In genomic region chr1:6579374-6580118, GRCh38 we compare ENCODE assay signal across 1 cellular context.
TF ChIP-seq lines count a peak whose summit lies in the region.

ZBTB48 (plus strand) TSS chr1:6579994; CDS start chr1:6580610, 616 bp downstream.

TF ChIP-seq in HepG2, 621 proteins besides CTCF, POLR2A, EP300 and RAD21 (continued from another document and continues in another):
- TF ChIP-seq, protein P1, sequence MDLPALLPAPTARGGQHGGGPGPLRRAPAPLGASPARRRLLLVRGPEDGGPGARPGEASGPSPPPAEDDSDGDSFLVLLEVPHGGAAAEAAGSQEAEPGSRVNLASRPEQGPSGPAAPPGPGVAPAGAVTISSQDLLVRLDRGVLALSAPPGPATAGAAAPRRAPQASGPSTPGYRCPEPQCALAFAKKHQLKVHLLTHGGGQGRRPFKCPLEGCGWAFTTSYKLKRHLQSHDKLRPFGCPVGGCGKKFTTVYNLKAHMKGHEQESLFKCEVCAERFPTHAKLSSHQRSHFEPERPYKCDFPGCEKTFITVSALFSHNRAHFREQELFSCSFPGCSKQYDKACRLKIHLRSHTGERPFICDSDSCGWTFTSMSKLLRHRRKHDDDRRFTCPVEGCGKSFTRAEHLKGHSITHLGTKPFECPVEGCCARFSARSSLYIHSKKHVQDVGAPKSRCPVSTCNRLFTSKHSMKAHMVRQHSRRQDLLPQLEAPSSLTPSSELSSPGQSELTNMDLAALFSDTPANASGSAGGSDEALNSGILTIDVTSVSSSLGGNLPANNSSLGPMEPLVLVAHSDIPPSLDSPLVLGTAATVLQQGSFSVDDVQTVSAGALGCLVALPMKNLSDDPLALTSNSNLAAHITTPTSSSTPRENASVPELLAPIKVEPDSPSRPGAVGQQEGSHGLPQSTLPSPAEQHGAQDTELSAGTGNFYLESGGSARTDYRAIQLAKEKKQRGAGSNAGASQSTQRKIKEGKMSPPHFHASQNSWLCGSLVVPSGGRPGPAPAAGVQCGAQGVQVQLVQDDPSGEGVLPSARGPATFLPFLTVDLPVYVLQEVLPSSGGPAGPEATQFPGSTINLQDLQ (CRISPR knock-in tag; IDR thresholded peaks at IDR 0.05) = no peak
- TF ChIP-seq XRCC5 (optimal IDR thresholded peaks at IDR 0.05; ENCODE audit: low read length) (no peak), EZH2 (conservative IDR thresholded peaks at IDR 0.05; ENCODE audit: low read depth, low read length) (no peak), RNF219 (CRISPR knock-in tag; IDR thresholded peaks at IDR 0.05) (no peak), ZNF652 (CRISPR knock-in tag; IDR thresholded peaks at IDR 0.05; ENCODE audit: borderline replicate concordance, low read depth) (no peak), HES4 (CRISPR knock-in tag; IDR thresholded peaks at IDR 0.05; ENCODE audit: borderline replicate concordance) (0 out of 2 replicates have a peak, but pooled peaks have one; percentile 41), SOX6 (IDR thresholded peaks at IDR 0.05) (no peak), SOX6 (CRISPR knock-in tag; IDR thresholded peaks at IDR 0.05) (peak; percentile 26; the same call in 1 of the 2 replicates), SKI (IDR thresholded peaks at IDR 0.05; ENCODE audit: partially characterized antibody) (no peak), ESRRA (CRISPR knock-in tag; IDR thresholded peaks at IDR 0.05; ENCODE audit: low read depth) (peak; percentile 27; the same call in 1 of the 2 replicates), PLRG1 (conservative IDR thresholded peaks at IDR 0.05) (no peak), YY1 (IDR thresholded peaks at IDR 0.05; ENCODE audit: insufficient read depth, insufficient replicate concordance, low read depth, low read length) (no peak), ZFY (CRISPR knock-in tag; IDR thresholded peaks at IDR 0.05) (peak; percentile 75), GATAD1 (CRISPR knock-in tag; IDR thresholded peaks at IDR 0.05) (peak; percentile 88), ZBTB38 (CRISPR knock-in tag; IDR thresholded peaks at IDR 0.05) (no peak), ZNF225 (CRISPR knock-in tag; IDR thresholded peaks at IDR 0.05) (peak; percentile 81; the same call in 1 of the 2 replicates), MYPOP (CRISPR knock-in tag; IDR thresholded peaks at IDR 0.05) (no peak), ZNF280B (CRISPR knock-in tag; IDR thresholded peaks at IDR 0.05; ENCODE audit: borderline replicate concordance) (peak; percentile 69; the same call in 1 of the 2 replicates), ZEB1 (IDR thresholded peaks at IDR 0.05; ENCODE audit: insufficient replicate concordance, low read depth) (no peak), ZNF83 (CRISPR knock-in tag; IDR thresholded peaks at IDR 0.05; ENCODE audit: borderline replicate concordance) (no peak)
- TF ChIP-seq, protein P2, sequence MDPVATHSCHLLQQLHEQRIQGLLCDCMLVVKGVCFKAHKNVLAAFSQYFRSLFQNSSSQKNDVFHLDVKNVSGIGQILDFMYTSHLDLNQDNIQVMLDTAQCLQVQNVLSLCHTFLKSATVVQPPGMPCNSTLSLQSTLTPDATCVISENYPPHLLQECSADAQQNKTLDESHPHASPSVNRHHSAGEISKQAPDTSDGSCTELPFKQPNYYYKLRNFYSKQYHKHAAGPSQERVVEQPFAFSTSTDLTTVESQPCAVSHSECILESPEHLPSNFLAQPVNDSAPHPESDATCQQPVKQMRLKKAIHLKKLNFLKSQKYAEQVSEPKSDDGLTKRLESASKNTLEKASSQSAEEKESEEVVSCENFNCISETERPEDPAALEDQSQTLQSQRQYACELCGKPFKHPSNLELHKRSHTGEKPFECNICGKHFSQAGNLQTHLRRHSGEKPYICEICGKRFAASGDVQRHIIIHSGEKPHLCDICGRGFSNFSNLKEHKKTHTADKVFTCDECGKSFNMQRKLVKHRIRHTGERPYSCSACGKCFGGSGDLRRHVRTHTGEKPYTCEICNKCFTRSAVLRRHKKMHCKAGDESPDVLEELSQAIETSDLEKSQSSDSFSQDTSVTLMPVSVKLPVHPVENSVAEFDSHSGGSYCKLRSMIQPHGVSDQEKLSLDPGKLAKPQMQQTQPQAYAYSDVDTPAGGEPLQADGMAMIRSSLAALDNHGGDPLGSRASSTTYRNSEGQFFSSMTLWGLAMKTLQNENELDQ (CRISPR knock-in tag; IDR thresholded peaks at IDR 0.05; ENCODE audit: borderline replicate concordance) = no peak
- TF ChIP-seq, protein P3, sequence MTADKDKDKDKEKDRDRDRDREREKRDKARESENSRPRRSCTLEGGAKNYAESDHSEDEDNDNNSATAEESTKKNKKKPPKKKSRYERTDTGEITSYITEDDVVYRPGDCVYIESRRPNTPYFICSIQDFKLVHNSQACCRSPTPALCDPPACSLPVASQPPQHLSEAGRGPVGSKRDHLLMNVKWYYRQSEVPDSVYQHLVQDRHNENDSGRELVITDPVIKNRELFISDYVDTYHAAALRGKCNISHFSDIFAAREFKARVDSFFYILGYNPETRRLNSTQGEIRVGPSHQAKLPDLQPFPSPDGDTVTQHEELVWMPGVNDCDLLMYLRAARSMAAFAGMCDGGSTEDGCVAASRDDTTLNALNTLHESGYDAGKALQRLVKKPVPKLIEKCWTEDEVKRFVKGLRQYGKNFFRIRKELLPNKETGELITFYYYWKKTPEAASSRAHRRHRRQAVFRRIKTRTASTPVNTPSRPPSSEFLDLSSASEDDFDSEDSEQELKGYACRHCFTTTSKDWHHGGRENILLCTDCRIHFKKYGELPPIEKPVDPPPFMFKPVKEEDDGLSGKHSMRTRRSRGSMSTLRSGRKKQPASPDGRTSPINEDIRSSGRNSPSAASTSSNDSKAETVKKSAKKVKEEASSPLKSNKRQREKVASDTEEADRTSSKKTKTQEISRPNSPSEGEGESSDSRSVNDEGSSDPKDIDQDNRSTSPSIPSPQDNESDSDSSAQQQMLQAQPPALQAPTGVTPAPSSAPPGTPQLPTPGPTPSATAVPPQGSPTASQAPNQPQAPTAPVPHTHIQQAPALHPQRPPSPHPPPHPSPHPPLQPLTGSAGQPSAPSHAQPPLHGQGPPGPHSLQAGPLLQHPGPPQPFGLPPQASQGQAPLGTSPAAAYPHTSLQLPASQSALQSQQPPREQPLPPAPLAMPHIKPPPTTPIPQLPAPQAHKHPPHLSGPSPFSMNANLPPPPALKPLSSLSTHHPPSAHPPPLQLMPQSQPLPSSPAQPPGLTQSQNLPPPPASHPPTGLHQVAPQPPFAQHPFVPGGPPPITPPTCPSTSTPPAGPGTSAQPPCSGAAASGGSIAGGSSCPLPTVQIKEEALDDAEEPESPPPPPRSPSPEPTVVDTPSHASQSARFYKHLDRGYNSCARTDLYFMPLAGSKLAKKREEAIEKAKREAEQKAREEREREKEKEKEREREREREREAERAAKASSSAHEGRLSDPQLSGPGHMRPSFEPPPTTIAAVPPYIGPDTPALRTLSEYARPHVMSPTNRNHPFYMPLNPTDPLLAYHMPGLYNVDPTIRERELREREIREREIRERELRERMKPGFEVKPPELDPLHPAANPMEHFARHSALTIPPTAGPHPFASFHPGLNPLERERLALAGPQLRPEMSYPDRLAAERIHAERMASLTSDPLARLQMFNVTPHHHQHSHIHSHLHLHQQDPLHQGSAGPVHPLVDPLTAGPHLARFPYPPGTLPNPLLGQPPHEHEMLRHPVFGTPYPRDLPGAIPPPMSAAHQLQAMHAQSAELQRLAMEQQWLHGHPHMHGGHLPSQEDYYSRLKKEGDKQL (CRISPR knock-in tag; IDR thresholded peaks at IDR 0.05; ENCODE audit: low read depth) = no peak
- TF ChIP-seq, protein P4, sequence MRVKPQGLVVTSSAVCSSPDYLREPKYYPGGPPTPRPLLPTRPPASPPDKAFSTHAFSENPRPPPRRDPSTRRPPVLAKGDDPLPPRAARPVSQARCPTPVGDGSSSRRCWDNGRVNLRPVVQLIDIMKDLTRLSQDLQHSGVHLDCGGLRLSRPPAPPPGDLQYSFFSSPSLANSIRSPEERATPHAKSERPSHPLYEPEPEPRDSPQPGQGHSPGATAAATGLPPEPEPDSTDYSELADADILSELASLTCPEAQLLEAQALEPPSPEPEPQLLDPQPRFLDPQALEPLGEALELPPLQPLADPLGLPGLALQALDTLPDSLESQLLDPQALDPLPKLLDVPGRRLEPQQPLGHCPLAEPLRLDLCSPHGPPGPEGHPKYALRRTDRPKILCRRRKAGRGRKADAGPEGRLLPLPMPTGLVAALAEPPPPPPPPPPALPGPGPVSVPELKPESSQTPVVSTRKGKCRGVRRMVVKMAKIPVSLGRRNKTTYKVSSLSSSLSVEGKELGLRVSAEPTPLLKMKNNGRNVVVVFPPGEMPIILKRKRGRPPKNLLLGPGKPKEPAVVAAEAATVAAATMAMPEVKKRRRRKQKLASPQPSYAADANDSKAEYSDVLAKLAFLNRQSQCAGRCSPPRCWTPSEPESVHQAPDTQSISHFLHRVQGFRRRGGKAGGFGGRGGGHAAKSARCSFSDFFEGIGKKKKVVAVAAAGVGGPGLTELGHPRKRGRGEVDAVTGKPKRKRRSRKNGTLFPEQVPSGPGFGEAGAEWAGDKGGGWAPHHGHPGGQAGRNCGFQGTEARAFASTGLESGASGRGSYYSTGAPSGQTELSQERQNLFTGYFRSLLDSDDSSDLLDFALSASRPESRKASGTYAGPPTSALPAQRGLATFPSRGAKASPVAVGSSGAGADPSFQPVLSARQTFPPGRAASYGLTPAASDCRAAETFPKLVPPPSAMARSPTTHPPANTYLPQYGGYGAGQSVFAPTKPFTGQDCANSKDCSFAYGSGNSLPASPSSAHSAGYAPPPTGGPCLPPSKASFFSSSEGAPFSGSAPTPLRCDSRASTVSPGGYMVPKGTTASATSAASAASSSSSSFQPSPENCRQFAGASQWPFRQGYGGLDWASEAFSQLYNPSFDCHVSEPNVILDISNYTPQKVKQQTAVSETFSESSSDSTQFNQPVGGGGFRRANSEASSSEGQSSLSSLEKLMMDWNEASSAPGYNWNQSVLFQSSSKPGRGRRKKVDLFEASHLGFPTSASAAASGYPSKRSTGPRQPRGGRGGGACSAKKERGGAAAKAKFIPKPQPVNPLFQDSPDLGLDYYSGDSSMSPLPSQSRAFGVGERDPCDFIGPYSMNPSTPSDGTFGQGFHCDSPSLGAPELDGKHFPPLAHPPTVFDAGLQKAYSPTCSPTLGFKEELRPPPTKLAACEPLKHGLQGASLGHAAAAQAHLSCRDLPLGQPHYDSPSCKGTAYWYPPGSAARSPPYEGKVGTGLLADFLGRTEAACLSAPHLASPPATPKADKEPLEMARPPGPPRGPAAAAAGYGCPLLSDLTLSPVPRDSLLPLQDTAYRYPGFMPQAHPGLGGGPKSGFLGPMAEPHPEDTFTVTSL (CRISPR knock-in tag; IDR thresholded peaks at IDR 0.05; ENCODE audit: borderline replicate concordance) = no peak
- TF ChIP-seq, protein P5, sequence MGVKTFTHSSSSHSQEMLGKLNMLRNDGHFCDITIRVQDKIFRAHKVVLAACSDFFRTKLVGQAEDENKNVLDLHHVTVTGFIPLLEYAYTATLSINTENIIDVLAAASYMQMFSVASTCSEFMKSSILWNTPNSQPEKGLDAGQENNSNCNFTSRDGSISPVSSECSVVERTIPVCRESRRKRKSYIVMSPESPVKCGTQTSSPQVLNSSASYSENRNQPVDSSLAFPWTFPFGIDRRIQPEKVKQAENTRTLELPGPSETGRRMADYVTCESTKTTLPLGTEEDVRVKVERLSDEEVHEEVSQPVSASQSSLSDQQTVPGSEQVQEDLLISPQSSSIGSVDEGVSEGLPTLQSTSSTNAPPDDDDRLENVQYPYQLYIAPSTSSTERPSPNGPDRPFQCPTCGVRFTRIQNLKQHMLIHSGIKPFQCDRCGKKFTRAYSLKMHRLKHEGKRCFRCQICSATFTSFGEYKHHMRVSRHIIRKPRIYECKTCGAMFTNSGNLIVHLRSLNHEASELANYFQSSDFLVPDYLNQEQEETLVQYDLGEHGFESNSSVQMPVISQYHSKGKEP (CRISPR knock-in tag; IDR thresholded peaks at IDR 0.05) = no peak
- TF ChIP-seq, protein P6, sequence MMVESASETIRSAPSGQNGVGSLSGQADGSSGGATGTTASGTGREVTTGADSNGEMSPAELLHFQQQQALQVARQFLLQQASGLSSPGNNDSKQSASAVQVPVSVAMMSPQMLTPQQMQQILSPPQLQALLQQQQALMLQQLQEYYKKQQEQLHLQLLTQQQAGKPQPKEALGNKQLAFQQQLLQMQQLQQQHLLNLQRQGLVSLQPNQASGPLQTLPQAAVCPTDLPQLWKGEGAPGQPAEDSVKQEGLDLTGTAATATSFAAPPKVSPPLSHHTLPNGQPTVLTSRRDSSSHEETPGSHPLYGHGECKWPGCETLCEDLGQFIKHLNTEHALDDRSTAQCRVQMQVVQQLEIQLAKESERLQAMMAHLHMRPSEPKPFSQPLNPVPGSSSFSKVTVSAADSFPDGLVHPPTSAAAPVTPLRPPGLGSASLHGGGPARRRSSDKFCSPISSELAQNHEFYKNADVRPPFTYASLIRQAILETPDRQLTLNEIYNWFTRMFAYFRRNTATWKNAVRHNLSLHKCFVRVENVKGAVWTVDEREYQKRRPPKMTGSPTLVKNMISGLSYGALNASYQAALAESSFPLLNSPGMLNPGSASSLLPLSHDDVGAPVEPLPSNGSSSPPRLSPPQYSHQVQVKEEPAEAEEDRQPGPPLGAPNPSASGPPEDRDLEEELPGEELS (CRISPR knock-in tag; IDR thresholded peaks at IDR 0.05) = no peak
- TF ChIP-seq, protein P7, sequence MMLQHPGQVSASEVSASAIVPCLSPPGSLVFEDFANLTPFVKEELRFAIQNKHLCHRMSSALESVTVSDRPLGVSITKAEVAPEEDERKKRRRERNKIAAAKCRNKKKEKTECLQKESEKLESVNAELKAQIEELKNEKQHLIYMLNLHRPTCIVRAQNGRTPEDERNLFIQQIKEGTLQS (CRISPR knock-in tag; IDR thresholded peaks at IDR 0.05) = no peak
